14 cellular contexts compared by ENCODE assay signal in the genomic region with DNA sequence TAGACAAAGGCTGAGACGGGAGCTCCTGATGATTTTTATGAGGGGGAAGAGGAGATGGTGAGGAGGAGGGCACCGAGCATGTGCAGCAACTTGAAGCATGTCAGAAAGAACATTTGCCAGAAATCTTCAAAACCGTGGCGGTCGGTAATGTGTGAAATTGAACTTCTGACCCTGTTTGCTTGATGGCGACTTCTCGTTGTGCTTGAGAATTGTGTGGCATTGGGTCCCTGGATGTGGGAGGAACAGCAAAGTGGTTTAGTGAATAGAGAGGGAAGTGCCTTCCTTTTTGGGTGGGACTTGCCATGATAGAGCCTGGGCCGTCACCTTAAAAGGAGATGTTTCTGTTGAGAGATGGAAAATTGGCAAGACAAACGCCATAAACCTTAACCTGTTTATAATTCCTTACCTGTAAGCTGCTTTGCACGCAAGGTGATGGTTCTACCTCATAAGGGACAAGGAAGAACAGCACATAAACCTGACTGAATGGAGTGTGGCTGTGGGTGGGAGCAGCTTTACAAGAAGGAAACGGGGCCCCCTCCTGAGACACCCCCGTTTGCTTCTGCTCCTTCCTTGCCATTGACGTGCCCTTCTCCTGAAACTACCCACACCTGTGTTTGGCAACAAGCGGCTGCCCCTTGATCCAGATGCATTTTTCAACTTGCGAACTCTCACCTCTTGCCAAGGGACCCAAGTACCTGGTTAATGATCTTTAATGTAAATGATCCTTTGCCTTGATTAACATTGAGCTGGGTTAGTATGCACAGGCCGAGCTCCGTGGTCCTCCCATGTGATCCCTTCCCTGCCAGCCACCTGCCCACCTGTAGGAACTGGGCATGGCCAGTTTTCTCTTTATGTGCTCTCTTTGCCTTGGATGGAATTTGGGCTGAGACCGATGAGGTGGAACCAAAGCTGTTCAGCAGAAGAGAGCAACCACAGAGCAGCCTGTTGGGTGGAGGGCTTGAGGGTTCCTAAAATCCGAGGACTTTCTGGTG.
DNase-seq lines count a peak whose midpoint lies in the region; ATAC-seq and TF ChIP-seq lines count a peak whose summit lies in the region.
"Had no signal": no experiment of that assay in that cellular context is flagged by ENCODE, and none has a peak within 500 bp of the region (broad histone marks: within the 10 kb centered on the region; RNA-seq: fewer than 3 reads in every experiment).

No MANE protein-coding gene starts in this region.

- no peak overlapping the region for H3K4me3 Mint-ChIP-seq in Caco-2 (ENCODE audit: unreplicated experiment)
- H3K4me3 Mint-ChIP-seq in dendritic cell treated with granulocyte-macrophage colony-stimulating factor and Interleukin-4, amounts not matched to agents 40 ng/mL and 50 ng/mL, for 4 days = peak overlapping the region; percentile 25
- peak overlapping the region; percentile 51 for H3K4me3 Mint-ChIP-seq in neural crest cell

- TF ChIP-seq POLR2A in IMR-90 (IDR thresholded peaks at IDR 0.05; ENCODE audit: low read depth, low read length) = no peak
- no peak for TF ChIP-seq POLR2A in vagina (IDR thresholded peaks at IDR 0.05)

- H3K18ac ChIP-seq in IMR-90 (ENCODE audit: low read depth, low read length) = peak overlapping the region; percentile 36; the same call in 1 of the 2 replicates

- 81% methylated on average over 8 of the region's 19 CpGs; no CpG with 5 or more reads in 1 of the 2 experiments for WGBS in IMR-90 (ENCODE audit: extremely low coverage in 2 of 2, insufficient read length in 1 of 2), 2 experiments

- H4K20me1 ChIP-seq in IMR-90 (ENCODE audit: insufficient read depth, low read length) = no peaks in the 10 kb centered on the region

- no peak overlapping the region for H3K9ac ChIP-seq in IMR-90 (ENCODE audit: low read depth, low read length)

- H2AK5ac ChIP-seq in IMR-90 (ENCODE audit: low read depth, low read length) = peak overlapping the region; percentile 31

- H3K9me3 ChIP-seq in Caco-2 = no peaks in the 10 kb centered on the region
- H3K9me3 ChIP-seq in IMR-90 (ENCODE audit: control insufficient read depth, insufficient read depth, low read length) = no peaks in the 10 kb centered on the region
- H3K9me3 ChIP-seq in vagina = no peaks in the 10 kb centered on the region

- H3K36me3 ChIP-seq in Caco-2 (ENCODE audit: control insufficient read depth, insufficient read depth, low read length) (no peaks in the 10 kb centered on the region), IMR-90 (ENCODE audit: control insufficient read depth, insufficient read depth, low read length) (no peaks in the 10 kb centered on the region), vagina (no peaks in the 10 kb centered on the region)

- peak overlapping the region; percentile 42 for H2AK9ac ChIP-seq in IMR-90 (replicated peaks; ENCODE audit: low read depth, low read length, poor library complexity)

- H3K36me3 Mint-ChIP-seq in Caco-2 (ENCODE audit: insufficient read depth, unreplicated experiment) (peaks cover 6% of the 10 kb centered on the region), neural crest cell (ENCODE audit: low read depth) (no peaks in the 10 kb centered on the region)
- H3K36me3 Mint-ChIP-seq in dendritic cell treated with granulocyte-macrophage colony-stimulating factor and Interleukin-4, amounts not matched to agents 40 ng/mL and 50 ng/mL, for 4 days (ENCODE audit: low read depth) = peaks cover 7% of the 10 kb centered on the region
- H3K36me3 Mint-ChIP-seq: T-cell had no signal

- H3K4me1 ChIP-seq in Caco-2 = peaks cover 7% of the 10 kb centered on the region; the same call in 1 of the 2 replicates
- H3K4me1 ChIP-seq in IMR-90 (ENCODE audit: control insufficient read depth, insufficient read depth, low read length) = peaks cover 5% of the 10 kb centered on the region; the same call in 1 of the 2 replicates
- peaks cover 13% of the 10 kb centered on the region for H3K4me1 ChIP-seq in vagina

- in situ Hi-C loops in IMR-90 (cut with MboI; ENCODE audit: low sequenced_read_pairs) = no loop called here

- H3K27ac ChIP-seq in IMR-90 (ENCODE audit: insufficient read depth, low read length) (no peak overlapping the region), vagina (no peak overlapping the region)

- CTCF ChIA-PET in Caco-2 (lab: Charles Lee) (no interaction called here), IMR-90 (lab: Yijun Ruan, JAX) (no interaction called here)

- H3K4ac ChIP-seq in IMR-90 (ENCODE audit: low read depth, low read length) = peak overlapping the region; percentile 24

- peak overlapping the region; percentile 25 for H2AFZ ChIP-seq in IMR-90 (replicated peaks; ENCODE audit: low read length, poor library complexity)

- dilution Hi-C loops in IMR-90 (cut with HindIII; ENCODE audit: low sequenced_read_pairs, unreplicated experiment) = no loop called here

- H3K27ac Mint-ChIP-seq in Caco-2 (ENCODE audit: unreplicated experiment) (peak overlapping the region; percentile 42), neural crest cell (ENCODE audit: unreplicated experiment) (no peak overlapping the region)
- no peak overlapping the region for H3K27ac Mint-ChIP-seq in dendritic cell treated with granulocyte-macrophage colony-stimulating factor and Interleukin-4, amounts not matched to agents 40 ng/mL and 50 ng/mL, for 4 days
- H3K27ac Mint-ChIP-seq: activated T-helper 2 cell treated with anti-CD3 and anti-CD28 coated beads, Interferon-gamma antibody, Interleukin-2, Interleukin-4, amounts not matched to agents 10 μg/mL and 5 μg/mL and 100 μg/mL, durations not matched to agents 14 hours and 24 hours and 36 hours; T-cell had no signal

- H3K27me3 Mint-ChIP-seq in Caco-2 (ENCODE audit: insufficient read depth, unreplicated experiment) = no peaks in the 10 kb centered on the region
- peaks cover 42% of the 10 kb centered on the region for H3K27me3 Mint-ChIP-seq in dendritic cell treated with granulocyte-macrophage colony-stimulating factor and Interleukin-4, amounts not matched to agents 40 ng/mL and 50 ng/mL, for 4 days
- H3K27me3 Mint-ChIP-seq in neural crest cell (ENCODE audit: low read depth) = peaks cover 10% of the 10 kb centered on the region

- intact Hi-C loops in Caco-2 (cut with micrococcal nuclease; ENCODE audit: unreplicated experiment) (no loop called here), IMR-90 (cut with micrococcal nuclease) (no loop called here), vagina (cut with DNase I) (no loop called here)
- intact Hi-C loops in dendritic cell treated with granulocyte-macrophage colony-stimulating factor and Interleukin-4, amounts not matched to agents 40 ng/mL and 50 ng/mL, for 4 days (cut with micrococcal nuclease) = loop anchor here (5.0 to 10.0 kb wide), 2 partner anchors 35 to 118 kb away; no protein-coding TSS in a partner anchor

- peak overlapping the region; percentile 32; the same call in 1 of the 2 replicates for H4K91ac ChIP-seq in IMR-90 (ENCODE audit: insufficient read depth, low read depth, low read length)

- no peaks in the 10 kb centered on the region for H3K9me3 Mint-ChIP-seq in Caco-2 (ENCODE audit: unreplicated experiment)
- H3K9me3 Mint-ChIP-seq in dendritic cell treated with granulocyte-macrophage colony-stimulating factor and Interleukin-4, amounts not matched to agents 40 ng/mL and 50 ng/mL, for 4 days = no peaks in the 10 kb centered on the region
- H3K9me3 Mint-ChIP-seq in neural crest cell = no peaks in the 10 kb centered on the region
- H3K9me3 Mint-ChIP-seq: activated T-helper 2 cell treated with anti-CD3 and anti-CD28 coated beads, Interferon-gamma antibody, Interleukin-2, Interleukin-4, amounts not matched to agents 10 μg/mL and 5 μg/mL and 100 μg/mL, durations not matched to agents 14 hours and 24 hours and 36 hours; T-cell had no signal

- no peak for TF ChIP-seq CTCF in Caco-2 (IDR thresholded peaks at IDR 0.05; ENCODE audit: insufficient read depth in 1 of 2, low read depth in 1 of 2, low read length in 1 of 2, severe bottlenecking in 1 of 2, unreplicated experiment in 1 of 2)
- TF ChIP-seq CTCF in IMR-90 (conservative IDR thresholded peaks at IDR 0.05; ENCODE audit: low read depth, low read length) = no peak
- TF ChIP-seq CTCF in neural crest cell (conservative IDR thresholded peaks at IDR 0.05) = no peak
- TF ChIP-seq CTCF in vagina (IDR thresholded peaks at IDR 0.05) = no peak

- peak overlapping the region; percentile 23 for H3K14ac ChIP-seq in IMR-90 (replicated peaks; ENCODE audit: low read depth, low read length)

- 0 out of 3 replicates have a peak overlapping the region, but pooled peaks have one; percentile 38 for H2BK15ac ChIP-seq in IMR-90 (ENCODE audit: low read depth, low read length)

- peaks cover 3 to 5% of the 10 kb centered on the region in 2 experiments; a peak in 1 of 4 replicates for H3K79me1 ChIP-seq in IMR-90 (ENCODE audit: low read depth in 1 of 2, low read length in 2 of 2)

- DNase-seq in Caco-2 (no peak), IMR-90 (no peak), neural crest cell (ENCODE audit: low read depth, low spot score) (no peak), vagina (ENCODE audit: extremely low spot score in 2 of 2) (no peak), ecto neural progenitor cell (ENCODE audit: low spot score) (no peak)
- DNase-seq: DND-41, hippocampal formation, NCI-H146, T-cell had no signal

- no peak overlapping the region for H3K4me2 ChIP-seq in IMR-90 (ENCODE audit: low read depth, low read length)

- H2BK20ac ChIP-seq in IMR-90 (ENCODE audit: low read depth, low read length) = no peak overlapping the region; the same call in none of the 2 replicates

- H4K5ac ChIP-seq in IMR-90 (ENCODE audit: low read depth, low read length) = no peak overlapping the region

- H3K4me3 ChIP-seq in Caco-2 (ENCODE audit: low read depth, low read length) (no peak overlapping the region), IMR-90 (ENCODE audit: insufficient read depth, low read depth, low read length) (no peak overlapping the region), vagina (no peak overlapping the region)
- H3K4me3 ChIP-seq: K562 had no signal

- ATAC-seq in IMR-90 (ENCODE audit: low read depth) = no peak
- ATAC-seq in GM18868 (IDR thresholded peaks at IDR 0.05; ENCODE audit: unreplicated experiment) = no peak
- no peak for ATAC-seq in GM19397 (IDR thresholded peaks at IDR 0.05; ENCODE audit: unreplicated experiment)
- ATAC-seq: K562, T-cell had no signal

- H3K56ac ChIP-seq in IMR-90 (ENCODE audit: extremely low read depth, insufficient read depth, low read length) = no peak overlapping the region

- H3K4me1 Mint-ChIP-seq in Caco-2 (ENCODE audit: low read depth, unreplicated experiment) (peaks cover 14% of the 10 kb centered on the region), neural crest cell (peaks cover 54% of the 10 kb centered on the region)
- H3K4me1 Mint-ChIP-seq in dendritic cell treated with granulocyte-macrophage colony-stimulating factor and Interleukin-4, amounts not matched to agents 40 ng/mL and 50 ng/mL, for 4 days (ENCODE audit: low read depth) = peaks cover 32% of the 10 kb centered on the region

- no peak for TF ChIP-seq RAD21 in IMR-90 (IDR thresholded peaks at IDR 0.05; ENCODE audit: low read length)

- H3K9me1 ChIP-seq in IMR-90 (ENCODE audit: insufficient read depth, low read length) = 0 out of 2 replicates have a peak, but pooled peaks cover 13% of the 10 kb centered on the region

- H4K8ac ChIP-seq in IMR-90 (ENCODE audit: low read depth in 2 of 2, low read length in 2 of 2) = 0 out of 4 replicates have a peak overlapping the region, but pooled peaks of 1 of the 2 experiments have one; percentile 14

- POLR2A ChIA-PET in Caco-2 (lab: Charles Lee) = no interaction called here
- POLR2A ChIA-PET in IMR-90 (lab: Charles Lee; ENCODE audit: unreplicated experiment) = no interaction called here

- H3K27me3 ChIP-seq in Caco-2 (replicated peaks; ENCODE audit: control insufficient read depth, insufficient read depth, low read length) = no peaks in the 10 kb centered on the region
- H3K27me3 ChIP-seq in IMR-90 (ENCODE audit: control insufficient read depth, insufficient read depth, low read length) = no peaks in the 10 kb centered on the region
- no peaks in the 10 kb centered on the region for H3K27me3 ChIP-seq in vagina

- H2BK120ac ChIP-seq in IMR-90 (ENCODE audit: low read depth, low read length) = peak overlapping the region; percentile 9; the same call in 1 of the 2 replicates

- no peak overlapping the region for H2BK5ac ChIP-seq in IMR-90 (ENCODE audit: low read depth, low read length, poor library complexity, severe bottlenecking)

- BruUV-seq in Caco-2 (replicated peaks; lab: Mats Ljungman, UMichigan) (no TSS peak), IMR-90 (replicated peaks; lab: Mats Ljungman, UMichigan) (no TSS peak)

- 0 out of 2 replicates have a peak overlapping the region, but pooled peaks have one; percentile 17 for H3K23ac ChIP-seq in IMR-90 (ENCODE audit: low read depth, low read length)
